ENCODE assay signal across 1 cellular context in the genomic region with DNA sequence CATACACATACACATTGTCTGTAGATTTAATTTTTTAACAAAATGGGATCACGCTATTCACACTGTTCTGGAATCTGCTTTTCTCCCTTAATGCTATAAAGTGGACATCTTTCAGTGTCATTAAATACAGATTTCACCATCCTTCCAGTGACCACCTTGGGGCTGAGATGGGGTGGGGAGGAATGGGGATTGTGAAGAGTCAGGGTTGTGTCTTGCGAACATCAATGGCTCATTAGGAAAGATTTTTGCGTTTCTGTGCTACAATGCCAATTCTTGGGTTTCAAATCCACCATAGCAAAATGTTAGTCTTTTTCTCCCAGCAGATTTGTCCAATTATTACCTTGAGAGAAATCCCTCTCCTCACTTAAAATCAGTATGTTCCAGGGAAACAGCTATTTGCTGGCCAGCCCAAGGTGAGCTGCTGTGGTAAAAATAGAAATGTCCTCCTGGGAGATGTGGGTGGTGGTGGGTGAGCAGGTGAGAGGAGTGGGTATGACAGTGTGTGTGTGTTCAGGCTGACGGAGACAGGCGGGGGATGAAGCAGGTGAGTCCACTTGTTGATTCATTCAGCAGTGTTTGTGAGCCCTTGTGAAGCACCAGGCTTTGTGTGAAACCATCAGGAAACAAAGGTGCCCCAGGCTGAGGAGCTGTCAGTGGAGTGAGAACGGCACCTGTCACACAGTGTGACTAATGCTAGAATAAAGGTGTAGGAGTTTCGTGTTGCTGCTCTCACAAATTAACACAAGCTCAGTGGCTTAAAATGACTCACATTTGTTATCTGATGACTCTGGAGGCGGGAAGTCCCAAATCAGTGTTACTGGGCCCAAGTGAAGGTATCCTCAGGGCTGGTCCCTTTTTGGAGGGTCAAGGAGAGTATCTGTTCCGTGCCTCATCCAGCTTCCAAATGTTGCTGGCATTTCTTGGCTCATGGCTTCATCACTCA.
TF ChIP-seq lines count a peak whose summit lies in the region.

No MANE protein-coding gene starts in this region.

TF ChIP-seq in GM23338, 12 proteins besides CTCF, POLR2A, EP300 and RAD21 (continued from another document):
- TF ChIP-seq, protein P1, sequence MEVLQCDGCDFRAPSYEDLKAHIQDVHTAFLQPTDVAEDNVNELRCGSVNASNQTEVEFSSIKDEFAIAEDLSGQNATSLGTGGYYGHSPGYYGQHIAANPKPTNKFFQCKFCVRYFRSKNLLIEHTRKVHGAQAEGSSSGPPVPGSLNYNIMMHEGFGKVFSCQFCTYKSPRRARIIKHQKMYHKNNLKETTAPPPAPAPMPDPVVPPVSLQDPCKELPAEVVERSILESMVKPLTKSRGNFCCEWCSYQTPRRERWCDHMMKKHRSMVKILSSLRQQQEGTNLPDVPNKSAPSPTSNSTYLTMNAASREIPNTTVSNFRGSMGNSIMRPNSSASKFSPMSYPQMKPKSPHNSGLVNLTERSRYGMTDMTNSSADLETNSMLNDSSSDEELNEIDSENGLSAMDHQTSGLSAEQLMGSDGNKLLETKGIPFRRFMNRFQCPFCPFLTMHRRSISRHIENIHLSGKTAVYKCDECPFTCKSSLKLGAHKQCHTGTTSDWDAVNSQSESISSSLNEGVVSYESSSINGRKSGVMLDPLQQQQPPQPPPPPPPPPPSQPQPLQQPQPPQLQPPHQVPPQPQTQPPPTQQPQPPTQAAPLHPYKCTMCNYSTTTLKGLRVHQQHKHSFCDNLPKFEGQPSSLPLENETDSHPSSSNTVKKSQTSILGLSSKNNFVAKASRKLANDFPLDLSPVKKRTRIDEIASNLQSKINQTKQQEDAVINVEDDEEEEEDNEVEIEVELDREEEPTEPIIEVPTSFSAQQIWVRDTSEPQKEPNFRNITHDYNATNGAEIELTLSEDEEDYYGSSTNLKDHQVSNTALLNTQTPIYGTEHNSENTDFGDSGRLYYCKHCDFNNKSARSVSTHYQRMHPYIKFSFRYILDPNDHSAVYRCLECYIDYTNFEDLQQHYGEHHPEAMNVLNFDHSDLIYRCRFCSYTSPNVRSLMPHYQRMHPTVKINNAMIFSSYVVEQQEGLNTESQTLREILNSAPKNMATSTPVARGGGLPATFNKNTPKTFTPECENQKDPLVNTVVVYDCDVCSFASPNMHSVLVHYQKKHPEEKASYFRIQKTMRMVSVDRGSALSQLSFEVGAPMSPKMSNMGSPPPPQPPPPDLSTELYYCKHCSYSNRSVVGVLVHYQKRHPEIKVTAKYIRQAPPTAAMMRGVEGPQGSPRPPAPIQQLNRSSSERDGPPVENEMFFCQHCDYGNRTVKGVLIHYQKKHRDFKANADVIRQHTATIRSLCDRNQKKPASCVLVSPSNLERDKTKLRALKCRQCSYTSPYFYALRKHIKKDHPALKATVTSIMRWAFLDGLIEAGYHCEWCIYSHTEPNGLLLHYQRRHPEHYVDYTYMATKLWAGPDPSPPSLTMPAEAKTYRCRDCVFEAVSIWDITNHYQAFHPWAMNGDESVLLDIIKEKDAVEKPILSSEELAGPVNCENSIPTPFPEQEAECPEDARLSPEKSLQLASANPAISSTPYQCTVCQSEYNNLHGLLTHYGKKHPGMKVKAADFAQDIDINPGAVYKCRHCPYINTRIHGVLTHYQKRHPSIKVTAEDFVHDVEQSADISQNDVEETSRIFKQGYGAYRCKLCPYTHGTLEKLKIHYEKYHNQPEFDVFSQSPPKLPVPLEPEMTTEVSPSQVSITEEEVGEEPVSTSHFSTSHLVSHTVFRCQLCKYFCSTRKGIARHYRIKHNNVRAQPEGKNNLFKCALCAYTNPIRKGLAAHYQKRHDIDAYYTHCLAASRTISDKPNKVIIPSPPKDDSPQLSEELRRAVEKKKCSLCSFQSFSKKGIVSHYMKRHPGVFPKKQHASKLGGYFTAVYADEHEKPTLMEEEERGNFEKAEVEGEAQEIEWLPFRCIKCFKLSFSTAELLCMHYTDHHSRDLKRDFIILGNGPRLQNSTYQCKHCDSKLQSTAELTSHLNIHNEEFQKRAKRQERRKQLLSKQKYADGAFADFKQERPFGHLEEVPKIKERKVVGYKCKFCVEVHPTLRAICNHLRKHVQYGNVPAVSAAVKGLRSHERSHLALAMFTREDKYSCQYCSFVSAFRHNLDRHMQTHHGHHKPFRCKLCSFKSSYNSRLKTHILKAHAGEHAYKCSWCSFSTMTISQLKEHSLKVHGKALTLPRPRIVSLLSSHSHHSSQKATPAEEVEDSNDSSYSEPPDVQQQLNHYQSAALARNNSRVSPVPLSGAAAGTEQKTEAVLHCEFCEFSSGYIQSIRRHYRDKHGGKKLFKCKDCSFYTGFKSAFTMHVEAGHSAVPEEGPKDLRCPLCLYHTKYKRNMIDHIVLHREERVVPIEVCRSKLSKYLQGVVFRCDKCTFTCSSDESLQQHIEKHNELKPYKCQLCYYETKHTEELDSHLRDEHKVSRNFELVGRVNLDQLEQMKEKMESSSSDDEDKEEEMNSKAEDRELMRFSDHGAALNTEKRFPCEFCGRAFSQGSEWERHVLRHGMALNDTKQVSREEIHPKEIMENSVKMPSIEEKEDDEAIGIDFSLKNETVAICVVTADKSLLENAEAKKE (CRISPR knock-in tag; IDR thresholded peaks at IDR 0.05): no peak
- TF ChIP-seq CREB1 (CRISPR knock-in tag; IDR thresholded peaks at IDR 0.05; ENCODE audit: low read depth) (no peak), EZH2phosphoT487 (IDR thresholded peaks at IDR 0.05; ENCODE audit: unreplicated experiment) (no peak), STAT1 (IDR thresholded peaks at IDR 0.05; ENCODE audit: unreplicated experiment) (no peak), ZNF331 (CRISPR knock-in tag; IDR thresholded peaks at IDR 0.05; ENCODE audit: low read depth) (no peak), JUNB (IDR thresholded peaks at IDR 0.05; ENCODE audit: unreplicated experiment) (no peak), POLR2AphosphoS5 (IDR thresholded peaks at IDR 0.05; ENCODE audit: low read depth) (no peak), NANOG (IDR thresholded peaks at IDR 0.05; ENCODE audit: borderline replicate concordance) (no peak), EZH2 (IDR thresholded peaks at IDR 0.05; ENCODE audit: low read depth, unreplicated experiment) (no peak)
- TF ChIP-seq, protein P2, sequence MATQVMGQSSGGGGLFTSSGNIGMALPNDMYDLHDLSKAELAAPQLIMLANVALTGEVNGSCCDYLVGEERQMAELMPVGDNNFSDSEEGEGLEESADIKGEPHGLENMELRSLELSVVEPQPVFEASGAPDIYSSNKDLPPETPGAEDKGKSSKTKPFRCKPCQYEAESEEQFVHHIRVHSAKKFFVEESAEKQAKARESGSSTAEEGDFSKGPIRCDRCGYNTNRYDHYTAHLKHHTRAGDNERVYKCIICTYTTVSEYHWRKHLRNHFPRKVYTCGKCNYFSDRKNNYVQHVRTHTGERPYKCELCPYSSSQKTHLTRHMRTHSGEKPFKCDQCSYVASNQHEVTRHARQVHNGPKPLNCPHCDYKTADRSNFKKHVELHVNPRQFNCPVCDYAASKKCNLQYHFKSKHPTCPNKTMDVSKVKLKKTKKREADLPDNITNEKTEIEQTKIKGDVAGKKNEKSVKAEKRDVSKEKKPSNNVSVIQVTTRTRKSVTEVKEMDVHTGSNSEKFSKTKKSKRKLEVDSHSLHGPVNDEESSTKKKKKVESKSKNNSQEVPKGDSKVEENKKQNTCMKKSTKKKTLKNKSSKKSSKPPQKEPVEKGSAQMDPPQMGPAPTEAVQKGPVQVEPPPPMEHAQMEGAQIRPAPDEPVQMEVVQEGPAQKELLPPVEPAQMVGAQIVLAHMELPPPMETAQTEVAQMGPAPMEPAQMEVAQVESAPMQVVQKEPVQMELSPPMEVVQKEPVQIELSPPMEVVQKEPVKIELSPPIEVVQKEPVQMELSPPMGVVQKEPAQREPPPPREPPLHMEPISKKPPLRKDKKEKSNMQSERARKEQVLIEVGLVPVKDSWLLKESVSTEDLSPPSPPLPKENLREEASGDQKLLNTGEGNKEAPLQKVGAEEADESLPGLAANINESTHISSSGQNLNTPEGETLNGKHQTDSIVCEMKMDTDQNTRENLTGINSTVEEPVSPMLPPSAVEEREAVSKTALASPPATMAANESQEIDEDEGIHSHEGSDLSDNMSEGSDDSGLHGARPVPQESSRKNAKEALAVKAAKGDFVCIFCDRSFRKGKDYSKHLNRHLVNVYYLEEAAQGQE (IDR thresholded peaks at IDR 0.05; ENCODE audit: unreplicated experiment): no peak
